In the genomic region with DNA sequence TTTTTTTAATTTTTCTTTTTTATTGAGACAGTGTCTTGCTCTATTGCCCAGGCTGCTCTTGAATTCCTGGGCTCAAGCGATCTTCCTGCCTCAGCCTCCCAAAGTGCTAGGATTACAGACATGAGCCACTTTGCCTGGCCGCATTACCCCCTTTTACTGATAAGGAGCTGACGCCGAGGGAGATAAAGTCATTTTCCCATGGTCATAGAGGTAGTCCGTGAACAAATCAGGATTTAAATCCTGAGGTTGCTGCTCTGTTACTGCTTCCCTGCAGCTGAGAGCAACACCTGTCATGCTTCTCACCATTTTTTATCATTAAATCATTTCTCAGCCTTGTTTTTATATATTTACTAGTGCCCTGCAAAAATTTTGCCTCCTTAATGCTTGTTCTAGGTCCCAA, we compare ENCODE assay signal across 19 cellular contexts.
"Had no signal": no experiment of that assay in that cellular context is flagged by ENCODE, and none has a peak within 500 bp of the region (broad histone marks: within the 10 kb centered on the region; RNA-seq: fewer than 3 reads in every experiment).

No MANE protein-coding gene starts in this region.

- H3K27me3 ChIP-seq: gastrocnemius medialis, tibial artery, uterus had no signal

- ATAC-seq: activated CD4-positive, alpha-beta T cell treated with anti-CD3 and anti-CD28 coated beads for 36 hours; activated CD8-positive, alpha-beta memory T cell treated with anti-CD3 and anti-CD28 coated beads, Interleukin-2, amount 10 ng/mL, durations not matched to agents 7 days and 5 days; gastrocnemius medialis; natural killer cell treated with Interleukin-12 subunit alpha and Interleukin-12 subunit beta and Interleukin-15 and Interleukin-18, amount 100 ng/mL, for 72 hours; WTC11 had no signal

- H3K4me3 Mint-ChIP-seq: activated CD4-positive, alpha-beta memory T cell treated with anti-CD3 and anti-CD28 coated beads, Interleukin-2, amount 10 ng/mL, durations not matched to agents 7 days and 5 days; activated CD4-positive, alpha-beta T cell treated with anti-CD3 and anti-CD28 coated beads for 36 hours; activated CD8-positive, alpha-beta memory T cell treated with anti-CD3 and anti-CD28 coated beads, Interleukin-2, amount 10 ng/mL, durations not matched to agents 7 days and 5 days; activated naive CD8-positive, alpha-beta T cell treated with anti-CD3 and anti-CD28 coated beads, Interleukin-2, amount 10 ng/mL, durations not matched to agents 7 days and 5 days; mesothelial cell of epicardium; WTC11 had no signal

- H3K9me3 ChIP-seq: gastrocnemius medialis, uterus had no signal

- DNase-seq: activated CD4-positive, alpha-beta memory T cell treated with anti-CD3 and anti-CD28 coated beads, Interleukin-2, amount 10 ng/mL, durations not matched to agents 7 days and 5 days; activated CD4-positive, alpha-beta T cell treated with anti-CD3 and anti-CD28 coated beads for 36 hours; activated CD8-positive, alpha-beta memory T cell treated with anti-CD3 and anti-CD28 coated beads, Interleukin-2, amount 10 ng/mL, durations not matched to agents 7 days and 5 days; activated naive CD4-positive, alpha-beta T cell treated with Interleukin-2 at 50 U/mL for 16 hours; activated naive CD8-positive, alpha-beta T cell treated with anti-CD3 and anti-CD28 coated beads, Interleukin-2, amount 10 ng/mL, durations not matched to agents 7 days and 5 days; cerebellar nuclear complex; cortex of kidney; effector CD4-positive, alpha-beta T cell; gastrocnemius medialis; posterior cingulate gyrus; stimulated activated CD4-positive, alpha-beta T cell treated with anti-CD3 and anti-CD28 coated beads, Interleukin-2, amount 100 ng/mL, for 24 hours; stimulated activated naive CD8-positive, alpha-beta T cell treated with anti-CD3 and anti-CD28 coated beads, Interleukin-15, Interleukin-2, amounts not matched to agents 100 U/mL and 50 U/mL, for 24 hours; tibial artery; uterus had no signal

- H3K4me1 ChIP-seq: gastrocnemius medialis, tibial artery, uterus had no signal

- H3K27me3 Mint-ChIP-seq: activated CD4-positive, alpha-beta memory T cell treated with anti-CD3 and anti-CD28 coated beads, Interleukin-2, amount 10 ng/mL, durations not matched to agents 7 days and 5 days; activated CD4-positive, alpha-beta T cell treated with anti-CD3 and anti-CD28 coated beads for 36 hours; activated CD8-positive, alpha-beta memory T cell treated with anti-CD3 and anti-CD28 coated beads, Interleukin-2, amount 10 ng/mL, durations not matched to agents 7 days and 5 days; activated naive CD8-positive, alpha-beta T cell treated with anti-CD3 and anti-CD28 coated beads, Interleukin-2, amount 10 ng/mL, durations not matched to agents 7 days and 5 days; natural killer cell treated with Interleukin-12 subunit alpha and Interleukin-12 subunit beta and Interleukin-15 and Interleukin-18, amount 100 ng/mL, for 72 hours had no signal

- H3K27ac ChIP-seq: tibial artery, uterus had no signal

- H3K4me3 ChIP-seq: gastrocnemius medialis, lung, tibial artery, uterus had no signal

- H3K36me3 Mint-ChIP-seq: WTC11 had no signal

- H3K36me3 ChIP-seq: gastrocnemius medialis, tibial artery, uterus had no signal

- H3K4me1 Mint-ChIP-seq: WTC11 had no signal

- H3K27ac Mint-ChIP-seq: activated CD4-positive, alpha-beta memory T cell treated with anti-CD3 and anti-CD28 coated beads, Interleukin-2, amount 10 ng/mL, durations not matched to agents 7 days and 5 days; activated CD4-positive, alpha-beta T cell treated with anti-CD3 and anti-CD28 coated beads for 36 hours; activated CD8-positive, alpha-beta memory T cell treated with anti-CD3 and anti-CD28 coated beads, Interleukin-2, amount 10 ng/mL, durations not matched to agents 7 days and 5 days; activated naive CD8-positive, alpha-beta T cell treated with anti-CD3 and anti-CD28 coated beads, Interleukin-2, amount 10 ng/mL, durations not matched to agents 7 days and 5 days; activated T-helper 2 cell treated with anti-CD3 and anti-CD28 coated beads, Interferon-gamma antibody, Interleukin-2, Interleukin-4, amounts not matched to agents 10 μg/mL and 5 μg/mL and 100 μg/mL, durations not matched to agents 14 hours and 24 hours and 36 hours; mesothelial cell of epicardium; WTC11 had no signal
